Comparison of ENCODE assay signal across 13 cellular contexts in the genomic region with DNA sequence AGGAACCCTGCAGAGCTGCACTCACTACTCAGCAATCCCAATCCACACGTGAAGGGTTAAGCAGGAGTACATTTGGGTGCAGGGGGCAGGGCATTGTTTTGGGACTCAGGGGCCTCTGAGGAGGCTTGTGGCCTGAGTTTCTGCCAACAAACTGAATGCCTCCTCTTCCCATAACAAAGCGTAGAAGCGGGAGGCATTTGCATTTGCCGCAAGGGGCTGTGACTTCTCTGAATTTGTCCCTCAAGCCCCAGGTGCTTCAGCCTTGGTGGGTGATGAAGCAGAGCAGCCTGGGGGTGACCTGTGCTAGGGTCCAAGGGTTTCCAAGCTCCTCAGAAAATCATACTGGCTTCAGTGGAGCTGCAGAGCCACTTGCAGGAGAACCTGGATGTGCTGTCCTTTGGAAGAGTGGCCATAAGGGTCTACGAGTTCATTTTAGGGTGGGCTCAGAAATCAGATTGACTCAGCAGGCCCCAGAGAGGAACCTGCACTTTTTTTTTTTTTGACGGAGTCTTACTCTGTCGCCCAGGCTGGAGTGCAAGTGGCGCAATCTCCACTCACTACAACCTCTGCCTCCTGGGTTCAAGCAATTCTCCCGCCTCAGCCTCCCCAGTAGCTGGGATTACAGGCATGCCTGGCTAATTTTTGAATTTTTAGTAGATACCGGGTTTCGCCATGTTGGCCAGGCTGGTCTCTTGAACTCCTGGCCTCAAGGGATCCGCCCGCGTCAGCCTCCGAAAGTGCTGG. TPM values are rescaled to one million over a fixed set of nuclear protein-coding genes. Genes with fewer than 3 reads are reported as not detected.
DNase-seq lines count a peak whose midpoint lies in the region; ATAC-seq, FAIRE-seq and TF ChIP-seq lines count a peak whose summit lies in the region.
"Had no signal": no experiment of that assay in that cellular context is flagged by ENCODE, and none has a peak within 500 bp of the region (broad histone marks: within the 10 kb centered on the region; RNA-seq: fewer than 3 reads in every experiment).

No MANE protein-coding gene starts in this region.

- no peak for ATAC-seq in naive thymus-derived CD4-positive, alpha-beta T cell

- peaks cover 40% of the 10 kb centered on the region for H3K36me3 ChIP-seq in DOHH2 (ENCODE audit: control insufficient read depth, low read length)
- peaks cover 31% of the 10 kb centered on the region for H3K36me3 ChIP-seq in HUES64 (ENCODE audit: insufficient read depth, low read length)
- peaks cover 4 to 31% (median 10%) of the 10 kb centered on the region in 3 experiments for H3K36me3 ChIP-seq in naive thymus-derived CD4-positive, alpha-beta T cell (ENCODE audit: control insufficient read depth in 2 of 3, insufficient read depth in 3 of 3, low read length in 3 of 3)

- 40% methylated on average over 15 of the region's 15 CpGs for WGBS in HUES64

- peaks cover 63% of the 10 kb centered on the region for H3K36me3 Mint-ChIP-seq in activated T-helper 2 cell treated with anti-CD3 and anti-CD28 coated beads, Interferon-gamma antibody, Interleukin-2, Interleukin-4, amounts not matched to agents 10 μg/mL and 5 μg/mL and 100 μg/mL, durations not matched to agents 14 hours and 24 hours and 36 hours (ENCODE audit: low read depth)
- peaks cover 11 to 31% (median 26%) of the 10 kb centered on the region in 5 donors for H3K36me3 Mint-ChIP-seq in naive thymus-derived CD4-positive, alpha-beta T cell

- peaks cover 41% of the 10 kb centered on the region for H3K79me2 ChIP-seq in DOHH2 (ENCODE audit: control insufficient read depth, low read length)

- peak overlapping the region; percentile 99 for H3K9ac ChIP-seq in HUES64 (ENCODE audit: low read depth, low read length)

- TF ChIP-seq CTCF in DOHH2 (IDR thresholded peaks at IDR 0.05; ENCODE audit: low read depth, low read length, poor library complexity, severe bottlenecking): no peak

- no peaks in the 10 kb centered on the region for H3K27me3 Mint-ChIP-seq in activated T-helper 2 cell treated with anti-CD3 and anti-CD28 coated beads, Interferon-gamma antibody, Interleukin-2, Interleukin-4, amounts not matched to agents 10 μg/mL and 5 μg/mL and 100 μg/mL, durations not matched to agents 14 hours and 24 hours and 36 hours (ENCODE audit: low read depth)
- peaks cover 0 to 2% (median 0%) of the 10 kb centered on the region in 5 donors for H3K27me3 Mint-ChIP-seq in naive thymus-derived CD4-positive, alpha-beta T cell

- H3K4me1 ChIP-seq in DOHH2 (ENCODE audit: control insufficient read depth, low read length) (peaks cover 30% of the 10 kb centered on the region), HUES64 (ENCODE audit: insufficient read depth, low read length) (peaks cover 39% of the 10 kb centered on the region)
- H3K4me1 ChIP-seq in naive thymus-derived CD4-positive, alpha-beta T cell (ENCODE audit: control insufficient read depth in 2 of 2, insufficient read depth in 2 of 2, low read length in 2 of 2): peaks cover 23 to 31% of the 10 kb centered on the region in 2 donors

- H3K4me3 ChIP-seq in DOHH2 (ENCODE audit: low read length): peak overlapping the region; percentile 82; the same call in 1 of the 2 replicates
- peak overlapping the region; percentile 83 for H3K4me3 ChIP-seq in HUES64 (ENCODE audit: low read length)
- H3K4me3 ChIP-seq in naive thymus-derived CD4-positive, alpha-beta T cell (ENCODE audit: low read length): no peak overlapping the region

- no peak for TF ChIP-seq POLR2A in H54 (IDR thresholded peaks at IDR 0.05; ENCODE audit: low read depth, low read length)

- peak overlapping the region; percentile 2 for H3K4me3 Mint-ChIP-seq in activated T-helper 2 cell treated with anti-CD3 and anti-CD28 coated beads, Interferon-gamma antibody, Interleukin-2, Interleukin-4, amounts not matched to agents 10 μg/mL and 5 μg/mL and 100 μg/mL, durations not matched to agents 14 hours and 24 hours and 36 hours (ENCODE audit: low read depth)
- H3K4me3 Mint-ChIP-seq in naive thymus-derived CD4-positive, alpha-beta T cell: peak overlapping the region in 3 of 10 donors; percentile 10 to 89 (median 45)

- H3K4me2 ChIP-seq in DOHH2 (ENCODE audit: low read length): peak overlapping the region; percentile 72

- no peak overlapping the region for H3K27ac ChIP-seq in DOHH2 (ENCODE audit: low read depth, low read length)
- H3K27ac ChIP-seq in HUES64 (ENCODE audit: low read depth, low read length): peak overlapping the region; percentile 91
- H3K27ac ChIP-seq in naive thymus-derived CD4-positive, alpha-beta T cell (ENCODE audit: low read depth, low read length): no peak overlapping the region

- peaks cover 28% of the 10 kb centered on the region for H3K4me1 Mint-ChIP-seq in activated T-helper 2 cell treated with anti-CD3 and anti-CD28 coated beads, Interferon-gamma antibody, Interleukin-2, Interleukin-4, amounts not matched to agents 10 μg/mL and 5 μg/mL and 100 μg/mL, durations not matched to agents 14 hours and 24 hours and 36 hours (ENCODE audit: low read depth)
- peaks cover 23 to 42% (median 39%) of the 10 kb centered on the region in 7 donors for H3K4me1 Mint-ChIP-seq in naive thymus-derived CD4-positive, alpha-beta T cell

- CTCF ChIA-PET in naive thymus-derived CD4-positive, alpha-beta T cell (lab: Charles Lee): interaction anchor here (1.0 kb wide), 1 partner anchor 763 kb away, joined by 3 read pairs; no protein-coding TSS in a partner anchor

- H3K9me3 ChIP-seq in DOHH2 (ENCODE audit: control insufficient read depth, insufficient read depth, low read length) (no peaks in the 10 kb centered on the region), HUES64 (ENCODE audit: insufficient read depth, low read depth, low read length) (no peaks in the 10 kb centered on the region)
- no peaks in the 10 kb centered on the region for H3K9me3 ChIP-seq in naive thymus-derived CD4-positive, alpha-beta T cell (ENCODE audit: control insufficient read depth in 2 of 3, low read length in 3 of 3)
- H3K9me3 ChIP-seq: stomach had no signal

- no peak overlapping the region for H3K27ac Mint-ChIP-seq in activated T-helper 2 cell treated with anti-CD3 and anti-CD28 coated beads, Interferon-gamma antibody, Interleukin-2, Interleukin-4, amounts not matched to agents 10 μg/mL and 5 μg/mL and 100 μg/mL, durations not matched to agents 14 hours and 24 hours and 36 hours
- peak overlapping the region in 5 of 9 donors; percentile 10 to 97 (median 96) for H3K27ac Mint-ChIP-seq in naive thymus-derived CD4-positive, alpha-beta T cell

- no peak for DNase-seq in activated T-helper 2 cell treated with anti-CD3 and anti-CD28 coated beads, Interferon-gamma antibody, Interleukin-2, Interleukin-4, amounts not matched to agents 10 μg/mL and 5 μg/mL and 100 μg/mL, durations not matched to agents 14 hours and 24 hours and 36 hours (ENCODE audit: low spot score)
- no peak for DNase-seq in naive thymus-derived CD4-positive, alpha-beta T cell
- no peak for DNase-seq in H54 (ENCODE audit: insufficient read length, low spot score)
- DNase-seq in activated gamma-delta T cell treated with Interleukin-2 at 50 U/mL for 16 hours: no peak
- DNase-seq in middle frontal gyrus (ENCODE audit: extremely low spot score, low spot score): no peak
- DNase-seq: cortex of kidney, DMS153, NCI-H2171, occipital lobe, stomach had no signal

- intact Hi-C loops in activated T-helper 2 cell treated with anti-CD3 and anti-CD28 coated beads, Interferon-gamma antibody, Interleukin-2, Interleukin-4, amounts not matched to agents 10 μg/mL and 5 μg/mL and 100 μg/mL, durations not matched to agents 14 hours and 24 hours and 36 hours (cut with micrococcal nuclease): loop anchor here (5.0 kb wide), 1 partner anchor 1047 kb away; no protein-coding TSS in a partner anchor
- intact Hi-C loops in naive thymus-derived CD4-positive, alpha-beta T cell (cut with micrococcal nuclease): loop anchor here (5.0 to 10.0 kb wide), 4 partner anchors 1050 to 1792 kb away; a partner anchor contains a TSS

- no peak for FAIRE-seq in H54 (lab: Jason Lieb, UNC)
- FAIRE-seq: RCC 7860 had no signal

- no peaks in the 10 kb centered on the region for H3K9me2 ChIP-seq in DOHH2 (replicated peaks; ENCODE audit: control insufficient read depth, low read length)

- no peaks in the 10 kb centered on the region for H3K9me3 Mint-ChIP-seq in activated T-helper 2 cell treated with anti-CD3 and anti-CD28 coated beads, Interferon-gamma antibody, Interleukin-2, Interleukin-4, amounts not matched to agents 10 μg/mL and 5 μg/mL and 100 μg/mL, durations not matched to agents 14 hours and 24 hours and 36 hours
- H3K9me3 Mint-ChIP-seq in naive thymus-derived CD4-positive, alpha-beta T cell: peaks cover 0 to 6% (median 0%) of the 10 kb centered on the region in 11 donors

- H3F3A ChIP-seq in DOHH2 (ENCODE audit: control insufficient read depth, insufficient read depth): peaks cover 40% of the 10 kb centered on the region

- H3K27me3 ChIP-seq in DOHH2 (ENCODE audit: control insufficient read depth, low read length) (no peaks in the 10 kb centered on the region), HUES64 (ENCODE audit: insufficient read depth, low read length) (no peaks in the 10 kb centered on the region)
- H3K27me3 ChIP-seq in naive thymus-derived CD4-positive, alpha-beta T cell (ENCODE audit: control insufficient read depth in 2 of 2, insufficient read depth in 2 of 2, low read length in 2 of 2): no peaks in the 10 kb centered on the region
- H3K27me3 ChIP-seq: stomach had no signal

- POLR2A ChIA-PET in naive thymus-derived CD4-positive, alpha-beta T cell (lab: Charles Lee): interaction anchor here (0.6 to 1.6 kb wide), 3 partner anchors 19 to 318 kb away, joined by 3 to 13 read pairs (median 3); no protein-coding TSS in a partner anchor

- H4K20me1 ChIP-seq in DOHH2 (ENCODE audit: control insufficient read depth, insufficient read depth, low read depth, low read length): peaks cover 18% of the 10 kb centered on the region

RNA-seq across cellular contexts. Expression of a gene that starts 1.4 kb away (rescaled TPM):
- 2,839 TPM for polyA plus RNA-seq in HUES64 (2013, experiment 1 of 2)
- polyA plus RNA-seq in HUES64 (2013, experiment 2 of 2): 2,744 TPM
- total RNA-seq in activated T-helper 2 cell treated with anti-CD3 and anti-CD28 coated beads, Interferon-gamma antibody, Interleukin-2, Interleukin-4, amounts not matched to agents 10 μg/mL and 5 μg/mL and 100 μg/mL, durations not matched to agents 14 hours and 24 hours and 36 hours: 2,053 and 2,074 TPM in 2 replicates
- 1,000 to 10,000 TPM; 1,411 to 1,898 (median 1,693) TPM for total RNA-seq in naive thymus-derived CD4-positive, alpha-beta T cell
- polyA plus RNA-seq in naive thymus-derived CD4-positive, alpha-beta T cell: 1,000 to 10,000 TPM; 1,357 to 1,450 TPM

RNA-seq across cellular contexts. Expression of a gene that starts 21.9 kb away (rescaled TPM):
- 32.8 TPM for polyA plus RNA-seq in HUES64 (2013, experiment 1 of 2)
- 27.3 TPM for polyA plus RNA-seq in HUES64 (2013, experiment 2 of 2)
- 35.5 and 37.5 TPM in 2 replicates for total RNA-seq in activated T-helper 2 cell treated with anti-CD3 and anti-CD28 coated beads, Interferon-gamma antibody, Interleukin-2, Interleukin-4, amounts not matched to agents 10 μg/mL and 5 μg/mL and 100 μg/mL, durations not matched to agents 14 hours and 24 hours and 36 hours
- 10 to 100 TPM; 30.3 to 50.2 (median 46.8) TPM for total RNA-seq in naive thymus-derived CD4-positive, alpha-beta T cell
- polyA plus RNA-seq in naive thymus-derived CD4-positive, alpha-beta T cell: 10 to 100 TPM; 45.0 to 53.7 TPM
